In the genomic region with DNA sequence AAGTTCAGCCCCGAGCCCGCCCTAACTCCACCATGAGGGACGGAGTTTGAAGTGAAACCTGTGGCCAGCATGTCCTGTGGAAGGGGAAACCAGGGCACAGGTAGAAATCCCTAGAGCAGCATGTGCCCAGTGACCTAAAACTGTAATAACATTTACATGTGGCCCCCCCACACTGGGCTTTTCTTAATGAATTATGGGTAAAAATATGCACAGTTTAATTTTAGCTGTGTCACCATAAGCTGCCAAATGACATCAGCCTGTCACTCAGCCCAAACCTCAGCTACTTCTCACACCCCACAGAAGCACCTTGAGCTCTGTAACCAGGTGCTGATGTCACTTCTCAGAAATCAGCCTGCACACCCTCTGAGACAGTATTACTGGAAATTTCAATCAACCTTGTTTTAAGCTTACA, we compare ENCODE assay signal across 9 cellular contexts. TPM values are rescaled to one million over a fixed set of nuclear protein-coding genes. Genes with fewer than 3 reads are reported as not detected.
DNase-seq lines count a peak whose midpoint lies in the region; ATAC-seq, FAIRE-seq and TF ChIP-seq lines count a peak whose summit lies in the region.
"Had no signal": no experiment of that assay in that cellular context is flagged by ENCODE, and none has a peak within 500 bp of the region (broad histone marks: within the 10 kb centered on the region; RNA-seq: fewer than 3 reads in every experiment).

No MANE protein-coding gene starts in this region.

- no peak for TF ChIP-seq CTCF in gastroesophageal sphincter (IDR thresholded peaks at IDR 0.05)

- peaks cover 0 to 24% (median 4%) of the 10 kb centered on the region in 3 donors for H3K4me1 ChIP-seq in gastroesophageal sphincter

- POLR2A ChIA-PET in naive thymus-derived CD8-positive, alpha-beta T cell (lab: Charles Lee): interaction anchor here (0.8 kb wide), 1 partner anchor 36 kb away, joined by 4 read pairs; no protein-coding TSS in a partner anchor

- no peak overlapping the region for H3K27ac ChIP-seq in gastroesophageal sphincter
- H3K27ac ChIP-seq: adrenal gland had no signal

- no peak overlapping the region for H3K4me3 ChIP-seq in gastroesophageal sphincter
- H3K4me3 ChIP-seq: adrenal gland had no signal

- H3K36me3 Mint-ChIP-seq in naive thymus-derived CD8-positive, alpha-beta T cell: peaks cover 0 to 3% (median 1%) of the 10 kb centered on the region in 3 donors

- ATAC-seq in GM18517 (IDR thresholded peaks at IDR 0.05; ENCODE audit: unreplicated experiment) (peak; percentile 61), HG03196 (IDR thresholded peaks at IDR 0.05; ENCODE audit: unreplicated experiment) (peak; percentile 53), gastroesophageal sphincter (no peak)
- ATAC-seq in naive thymus-derived CD8-positive, alpha-beta T cell: peak; percentile 65 to 81

- peak overlapping the region in 2 of 10 donors; percentile 33 to 76 for H3K27ac Mint-ChIP-seq in naive thymus-derived CD8-positive, alpha-beta T cell

- H3K4me1 Mint-ChIP-seq in naive thymus-derived CD8-positive, alpha-beta T cell: peaks cover 8 to 19% (median 14%) of the 10 kb centered on the region in 4 donors

- peaks cover 0 to 11% (median 0%) of the 10 kb centered on the region in 3 donors for H3K9me3 ChIP-seq in gastroesophageal sphincter
- H3K9me3 ChIP-seq: adrenal gland had no signal

- FAIRE-seq in urothelium cell line (lab: Jason Lieb, UNC): no peak

- peaks cover 0 to 9% (median 2%) of the 10 kb centered on the region in 9 donors for H3K9me3 Mint-ChIP-seq in naive thymus-derived CD8-positive, alpha-beta T cell

- H3K4me3 Mint-ChIP-seq in naive thymus-derived CD8-positive, alpha-beta T cell: peak overlapping the region in 2 of 10 donors; percentile 12 to 27

- peaks cover 0 to 22% (median 12%) of the 10 kb centered on the region in 5 donors for H3K27me3 Mint-ChIP-seq in naive thymus-derived CD8-positive, alpha-beta T cell

- TF ChIP-seq POLR2A in gastroesophageal sphincter (IDR thresholded peaks at IDR 0.05): no peak

- no peaks in the 10 kb centered on the region for H3K36me3 ChIP-seq in gastroesophageal sphincter
- H3K36me3 ChIP-seq: adrenal gland had no signal

- WGBS in gastroesophageal sphincter (ENCODE audit: low coverage in 1 of 2), 2 donors: 29 to 77% methylated on average over 3 of the region's 3 CpGs

- no peak for TF ChIP-seq EP300 in gastroesophageal sphincter (IDR thresholded peaks at IDR 0.05)

- peak; percentile 70 for DNase-seq in activated CD8-positive, alpha-beta memory T cell treated with anti-CD3 and anti-CD28 coated beads, Interleukin-2, amount 50 U/mL, for 1 hour (ENCODE audit: extremely low read depth)
- DNase-seq in naive thymus-derived CD8-positive, alpha-beta T cell: peak in 9 of 10 donors; percentile 45 to 92 (median 64)
- DNase-seq in hepatic stellate cell (ENCODE audit: low spot score): no peak
- DNase-seq in urothelium cell line (ENCODE audit: low spot score): no peak
- DNase-seq in NCI-H2107 treated with DMSO at 0.1 percent for 48 hours (lab: John Stamatoyannopoulos, UW; ENCODE audit: unreplicated experiment): no peak

- H3K27me3 ChIP-seq in gastroesophageal sphincter: peaks cover 77% of the 10 kb centered on the region
- H3K27me3 ChIP-seq: adrenal gland had no signal

RNA-seq across cellular contexts. Expression of a gene that starts 50.0 kb away (rescaled TPM):
- total RNA-seq in naive thymus-derived CD8-positive, alpha-beta T cell: 10 to 100 TPM; 10.2 to 14.4 TPM
- polyA plus RNA-seq in naive thymus-derived CD8-positive, alpha-beta T cell: 10 to 100 TPM in 1 of 3 donors, 1 to 10 TPM in 2; 4.6 to 12.1 (median 9.3) TPM
- 1 to 10 TPM; 1.5 to 8.6 (median 5.3) TPM for total RNA-seq in gastroesophageal sphincter

RNA-seq across cellular contexts. Expression of a gene that starts 51.3 kb away (rescaled TPM):
- under 1 TPM in 1 of 2 experiments, not detected in 1; 0.47 TPM for total RNA-seq in naive thymus-derived CD8-positive, alpha-beta T cell
- 1 to 10 TPM in 2 of 3 donors, under 1 TPM in 1; 0.82 to 2.3 (median 1.1) TPM for polyA plus RNA-seq in naive thymus-derived CD8-positive, alpha-beta T cell
- 10 to 100 TPM in 2 of 4 donors, 1 to 10 TPM in 2; 5.1 to 14.8 (median 10.4) TPM for total RNA-seq in gastroesophageal sphincter

Comparison
In these comparisons a context has a peak if more than half of its experiments do, and no peak if none do; other contexts are left out.
1. DNase-seq: peak in activated CD8-positive, alpha-beta memory T cell treated with anti-CD3 and anti-CD28 coated beads, Interleukin-2, amount 50 U/mL, for 1 hour (single experiment) and naive thymus-derived CD8-positive, alpha-beta T cell (9 of 10); none in hepatic stellate cell (single experiment), urothelium cell line (single experiment) and NCI-H2107 treated with DMSO at 0.1 percent for 48 hours (single experiment).
2. RNA of a gene that starts 51.3 kb away (total RNA-seq): 5.1 to 14.8 TPM in gastroesophageal sphincter; 0.47 TPM in naive thymus-derived CD8-positive, alpha-beta T cell; every median in the first group is over 4 times any median in the second.